ENCODE assay signal across 20 cellular contexts in the genomic region with DNA sequence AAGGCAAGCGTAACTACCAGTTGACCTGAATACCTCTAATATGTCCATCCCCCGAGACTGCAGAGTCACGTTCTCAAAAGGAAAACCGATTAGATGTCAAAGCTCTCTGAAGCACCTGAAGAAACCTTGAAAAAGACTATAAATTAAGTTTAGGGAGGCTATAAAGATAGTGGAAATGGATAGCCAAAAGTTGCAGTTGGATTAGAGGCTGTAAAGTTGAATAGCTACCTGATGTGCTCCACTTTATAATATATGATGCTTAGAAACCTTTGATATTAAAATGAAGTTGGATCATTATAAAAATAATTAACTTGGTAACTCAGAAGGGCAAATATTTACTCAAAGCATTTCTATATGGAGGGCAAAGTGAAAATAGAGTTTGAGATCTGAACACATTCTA.
"Had no signal": no experiment of that assay in that cellular context is flagged by ENCODE, and none has a peak within 500 bp of the region (broad histone marks: within the 10 kb centered on the region; RNA-seq: fewer than 3 reads in every experiment).

No MANE protein-coding gene starts in this region.

- H3K4me3 ChIP-seq: colonic mucosa, esophagus squamous epithelium, gastrocnemius medialis, heart right ventricle, left lung, lower lobe of right lung had no signal

- H3K36me3 ChIP-seq: colonic mucosa, esophagus squamous epithelium, gastrocnemius medialis, heart right ventricle, left lung, lower lobe of right lung had no signal

- H3K9me3 ChIP-seq: colonic mucosa, esophagus squamous epithelium, gastrocnemius medialis, heart right ventricle, left lung, lower lobe of right lung had no signal

- H3K4me1 ChIP-seq: colonic mucosa, esophagus squamous epithelium, gastrocnemius medialis, heart right ventricle, left lung, lower lobe of right lung had no signal

- DNase-seq: colonic mucosa; cortex of kidney; effector CD8-positive, alpha-beta T cell; effector memory CD8-positive, alpha-beta T cell; endodermal cell; erythroblast; esophagus squamous epithelium; foreskin fibroblast; foreskin melanocyte; gastrocnemius medialis; glutamatergic neuron; head of caudate nucleus; heart right ventricle; hippocampal formation; left cardiac atrium; left lung; left ventricle myocardium superior; lower lobe of right lung; mesenchymal stem cell had no signal

- ATAC-seq: effector memory CD8-positive, alpha-beta T cell; esophagus mucosa; gastrocnemius medialis; heart right ventricle; left cardiac atrium; left lung; left ventricle myocardium superior; lower lobe of right lung had no signal
